Comparison of ENCODE assay signal across 1 cellular context in genomic region chr2:164847966-164848365, GRCh38.
TF ChIP-seq lines count a peak whose summit lies in the region.

No MANE protein-coding gene starts in this region.

TF ChIP-seq in H1, 55 proteins besides CTCF, POLR2A, EP300 and RAD21:
- TF ChIP-seq TEAD4 (IDR thresholded peaks at IDR 0.05; ENCODE audit: low read depth, low read length) = no peak
- TF ChIP-seq SP1 (IDR thresholded peaks at IDR 0.05; ENCODE audit: low read depth, low read length) = no peak
- no peak for TF ChIP-seq PHF8 (conservative IDR thresholded peaks at IDR 0.05; ENCODE audit: low read depth, low read length)
- no peak for TF ChIP-seq RFX5 (IDR thresholded peaks at IDR 0.05; ENCODE audit: borderline replicate concordance, low read depth, low read length)
- no peak for TF ChIP-seq USF2 (IDR thresholded peaks at IDR 0.05; ENCODE audit: low read length)
- no peak for TF ChIP-seq ATF2 (IDR thresholded peaks at IDR 0.05; ENCODE audit: low read length)
- no peak for TF ChIP-seq FOSL1 (IDR thresholded peaks at IDR 0.05; ENCODE audit: insufficient read depth, low read depth, low read length)
- TF ChIP-seq SUZ12 (IDR thresholded peaks at IDR 0.05; ENCODE audit: low read length) = no peak
- TF ChIP-seq E2F6 (IDR thresholded peaks at IDR 0.05) = no peak
- TF ChIP-seq CTBP2 (IDR thresholded peaks at IDR 0.05; ENCODE audit: borderline replicate concordance, insufficient read depth, insufficient read length, low read length) = no peak
- TF ChIP-seq EZH2 (IDR thresholded peaks at IDR 0.05; ENCODE audit: low read depth, low read length, severe bottlenecking) = no peak
- no peak for TF ChIP-seq RBBP5 (IDR thresholded peaks at IDR 0.05; ENCODE audit: borderline replicate concordance, low read depth, low read length)
- TF ChIP-seq MAX (IDR thresholded peaks at IDR 0.05) = no peak
- TF ChIP-seq TBP (IDR thresholded peaks at IDR 0.05; ENCODE audit: low read depth, low read length) = no peak
- TF ChIP-seq JUND (IDR thresholded peaks at IDR 0.05; ENCODE audit: low read length) = no peak
- no peak for TF ChIP-seq GABPA (IDR thresholded peaks at IDR 0.05; ENCODE audit: borderline replicate concordance, insufficient read depth, low read length)
